ENCODE assay signal across 10 cellular contexts in genomic region chr15:44295909-44296420, GRCh38. TPM values are rescaled to one million over a fixed set of nuclear protein-coding genes. Genes with fewer than 3 reads are reported as not detected.
DNase-seq lines count a peak whose midpoint lies in the region; ATAC-seq, FAIRE-seq and TF ChIP-seq lines count a peak whose summit lies in the region.
"Had no signal": no experiment of that assay in that cellular context is flagged by ENCODE, and none has a peak within 500 bp of the region (broad histone marks: within the 10 kb centered on the region; RNA-seq: fewer than 3 reads in every experiment).

No MANE protein-coding gene starts in this region.

- H3K36me3 ChIP-seq in HCT116 (ENCODE audit: control insufficient read depth in 1 of 2, insufficient read depth in 2 of 2, low read length in 2 of 2) = no peaks in the 10 kb centered on the region
- peaks cover 0 to 3% of the 10 kb centered on the region in 2 experiments for H3K36me3 ChIP-seq in keratinocyte (ENCODE audit: control insufficient read depth in 2 of 2, extremely low read depth in 1 of 2, insufficient read depth in 2 of 2, low read length in 2 of 2)
- 0 out of 2 replicates have a peak, but pooled peaks cover 6% of the 10 kb centered on the region for H3K36me3 ChIP-seq in WERI-Rb-1

- dilution Hi-C loops in keratinocyte (cut with MboI; ENCODE audit: extremely low pct_ligation_motif_present, low sequenced_read_pairs) = no loop called here

- no peak for TF ChIP-seq CTCF in HCT116 (IDR thresholded peaks at IDR 0.05 in 2 of 3, conservative IDR thresholded peaks at IDR 0.05 in 1 of 3; ENCODE audit: borderline replicate concordance in 1 of 3, insufficient read depth in 1 of 3, low read depth in 2 of 3, low read length in 2 of 3)
- no peak for TF ChIP-seq CTCF in VCaP (conservative IDR thresholded peaks at IDR 0.05)
- TF ChIP-seq CTCF in keratinocyte (optimal IDR thresholded peaks at IDR 0.05 in 1 of 3, IDR thresholded peaks at IDR 0.05 in 1 of 3, conservative IDR thresholded peaks at IDR 0.05 in 1 of 3; ENCODE audit: extremely low read depth in 1 of 3, insufficient read depth in 2 of 3, low read length in 3 of 3) = no peak
- no peak for TF ChIP-seq CTCF in GM13976 (IDR thresholded peaks at IDR 0.05; ENCODE audit: borderline replicate concordance, control extremely low read depth, extremely low read depth, insufficient read depth, missing control alignments)
- TF ChIP-seq CTCF in WERI-Rb-1 (IDR thresholded peaks at IDR 0.05; ENCODE audit: low read depth, low read length) = no peak

- H3K27ac Mint-ChIP-seq in stimulated activated memory B cell treated with anti-CD40 and anti-IgM and Interleukin-4, amounts not matched to agents 10 μg/mL and 1 μg/mL and 100 μg/mL, for 72 hours = peak overlapping the region; percentile 68

- BruUV-seq in HCT116 (replicated peaks; lab: Mats Ljungman, UMichigan) = TSS peak; percentile 85

- no peak for ATAC-seq in HCT116
- ATAC-seq in stimulated activated memory B cell treated with anti-CD40 and anti-IgM and Interleukin-4, amounts not matched to agents 10 μg/mL and 1 μg/mL and 100 μg/mL, for 72 hours = peak; percentile 37

- FAIRE-seq in keratinocyte (lab: Jason Lieb, UNC) (no peak), GM12892 (lab: Jason Lieb, UNC) (no peak)
- FAIRE-seq: colon had no signal

- in situ Hi-C loops in GM13976 (cut with MboI; ENCODE audit: low sequenced_read_pairs, unreplicated experiment) = no loop called here

- H3K27ac ChIP-seq in HCT116 (ENCODE audit: low read depth, low read length) (peak overlapping the region; percentile 82), VCaP (peak overlapping the region; percentile 46), keratinocyte (ENCODE audit: control insufficient read depth, insufficient read depth, low read length) (peak overlapping the region; percentile 73), WERI-Rb-1 (no peak overlapping the region)

- H3K4me3 ChIP-seq in HCT116 (replicated peaks in 1 of 2; ENCODE audit: low read depth in 1 of 2, low read length in 2 of 2) = peak overlapping the region in 1 of 2 experiments; percentile 28; a peak in 1 of 4 replicates
- no peak overlapping the region for H3K4me3 ChIP-seq in keratinocyte (ENCODE audit: control insufficient read depth in 2 of 3, extremely low read depth in 1 of 3, insufficient read depth in 2 of 3, low read depth in 1 of 3, low read length in 3 of 3)
- H3K4me3 ChIP-seq in WERI-Rb-1 (ENCODE audit: low read depth, low read length) = no peak overlapping the region

- RAD21 ChIA-PET in HCT116 (lab: Charles Lee; ENCODE audit: low non-redundant PET in 1 of 2, low total read pairs in 2 of 2, uncharacterized antibody in 2 of 2, unreplicated experiment in 2 of 2) = interaction anchor here in 1 of 2 experiments (0.6 kb wide), 1 partner anchor 73 kb away, joined by 3 read pairs; no protein-coding TSS in a partner anchor

- H2AFZ ChIP-seq in HCT116 (ENCODE audit: low read depth, low read length, poor library complexity, severe bottlenecking) (no peak overlapping the region), keratinocyte (ENCODE audit: control insufficient read depth, low read length) (no peak overlapping the region)

- H3K9me1 ChIP-seq in keratinocyte (ENCODE audit: control insufficient read depth, extremely low read depth, insufficient read depth, low read length) = no peaks in the 10 kb centered on the region

- no peaks in the 10 kb centered on the region for H3K27me3 Mint-ChIP-seq in stimulated activated memory B cell treated with anti-CD40 and anti-IgM and Interleukin-4, amounts not matched to agents 10 μg/mL and 1 μg/mL and 100 μg/mL, for 72 hours

- H3K4me2 ChIP-seq in HCT116 (ENCODE audit: low read length) = peak overlapping the region; percentile 58
- H3K4me2 ChIP-seq in keratinocyte (ENCODE audit: control insufficient read depth, extremely low read depth, insufficient read depth, low read depth, low read length) = peak overlapping the region; percentile 56

- peak overlapping the region; percentile 39 for H3K9ac ChIP-seq in HCT116 (ENCODE audit: low read length)
- no peak overlapping the region for H3K9ac ChIP-seq in keratinocyte (ENCODE audit: control insufficient read depth, extremely low read depth, insufficient read depth, low read length)

- CTCF ChIA-PET in HCT116 (lab: Charles Lee) = interaction anchor here (0.8 kb wide), 1 partner anchor 9 kb away, joined by 3 read pairs; no protein-coding TSS in a partner anchor

- H3K4me1 ChIP-seq in HCT116 (ENCODE audit: control insufficient read depth in 1 of 2, insufficient read depth in 2 of 2, low read length in 2 of 2) (peaks cover 20 to 30% of the 10 kb centered on the region in 2 experiments), keratinocyte (ENCODE audit: control insufficient read depth, extremely low read depth, insufficient read depth, low read length) (peaks cover 24% of the 10 kb centered on the region)

- no peak for DNase-seq in HCT116 (ENCODE audit: low read depth, low spot score)
- no peak for DNase-seq in keratinocyte (ENCODE audit: low read depth, low spot score)
- no peak for DNase-seq in GM12892 (ENCODE audit: insufficient read length)
- no peak for DNase-seq in GM13976 (ENCODE audit: low spot score)
- no peak for DNase-seq in WERI-Rb-1
- DNase-seq: activated naive CD4-positive, alpha-beta T cell treated with anti-CD3 and anti-CD28 coated beads, Interleukin-2, amount 50 U/mL, for 16 hours; NCI-H524 had no signal

- H3K9me3 ChIP-seq in HCT116 (ENCODE audit: control insufficient read depth in 1 of 2, insufficient read depth in 1 of 2, low read depth in 1 of 2, low read length in 2 of 2) (no peaks in the 10 kb centered on the region), keratinocyte (ENCODE audit: control insufficient read depth, low read depth, low read length) (no peaks in the 10 kb centered on the region), WERI-Rb-1 (ENCODE audit: severe bottlenecking) (no peaks in the 10 kb centered on the region)

- H3K9me2 ChIP-seq in HCT116 (ENCODE audit: insufficient read depth) = no peaks in the 10 kb centered on the region

- H4K20me1 ChIP-seq in HCT116 (ENCODE audit: insufficient read depth) (no peaks in the 10 kb centered on the region), keratinocyte (ENCODE audit: control insufficient read depth, extremely low read depth, insufficient read depth, low read length) (no peaks in the 10 kb centered on the region)

- no peak overlapping the region for H3K4me3 Mint-ChIP-seq in stimulated activated memory B cell treated with anti-CD40 and anti-IgM and Interleukin-4, amounts not matched to agents 10 μg/mL and 1 μg/mL and 100 μg/mL, for 72 hours

- TF ChIP-seq POLR2A in HCT116 (IDR thresholded peaks at IDR 0.05; ENCODE audit: borderline replicate concordance, extremely low read depth, insufficient read depth, insufficient read length) (no peak), GM12892 (IDR thresholded peaks at IDR 0.05; ENCODE audit: low read depth, low read length) (no peak)

- no peak for TF ChIP-seq RAD21 in HCT116 (IDR thresholded peaks at IDR 0.05; ENCODE audit: low read depth)

- POLR2A ChIA-PET in HCT116 (lab: Charles Lee) = interaction anchor here (0.6 kb wide), 1 partner anchor 8 kb away, joined by 3 read pairs; no protein-coding TSS in a partner anchor

- peaks cover 65% of the 10 kb centered on the region for H3K4me1 Mint-ChIP-seq in stimulated activated memory B cell treated with anti-CD40 and anti-IgM and Interleukin-4, amounts not matched to agents 10 μg/mL and 1 μg/mL and 100 μg/mL, for 72 hours

- peaks cover 2% of the 10 kb centered on the region for H3K9me3 Mint-ChIP-seq in stimulated activated memory B cell treated with anti-CD40 and anti-IgM and Interleukin-4, amounts not matched to agents 10 μg/mL and 1 μg/mL and 100 μg/mL, for 72 hours

- H3K27me3 ChIP-seq in HCT116 (ENCODE audit: insufficient read depth, low read length) (no peaks in the 10 kb centered on the region), keratinocyte (ENCODE audit: control insufficient read depth, extremely low read depth, insufficient read depth, low read length) (no peaks in the 10 kb centered on the region), WERI-Rb-1 (ENCODE audit: insufficient read depth, low read depth, severe bottlenecking) (no peaks in the 10 kb centered on the region)

- H3K79me2 ChIP-seq in HCT116 (ENCODE audit: insufficient read depth, low read length) (peaks cover 83% of the 10 kb centered on the region), keratinocyte (ENCODE audit: control insufficient read depth, insufficient read depth, low read length) (peaks cover 39% of the 10 kb centered on the region)

- H3K36me3 Mint-ChIP-seq in stimulated activated memory B cell treated with anti-CD40 and anti-IgM and Interleukin-4, amounts not matched to agents 10 μg/mL and 1 μg/mL and 100 μg/mL, for 72 hours = peaks cover 26% of the 10 kb centered on the region

- intact Hi-C loops in HCT116 (cut with micrococcal nuclease) = no loop called here

TF ChIP-seq in HCT116, 20 proteins besides CTCF, POLR2A, EP300 and RAD21:
- TF ChIP-seq TCF7L2 (IDR thresholded peaks at IDR 0.05; ENCODE audit: borderline replicate concordance, extremely low read depth, insufficient read depth, insufficient read length) = no peak
- no peak for TF ChIP-seq FOSL1 (IDR thresholded peaks at IDR 0.05; ENCODE audit: low read depth)
- TF ChIP-seq YY1 (IDR thresholded peaks at IDR 0.05; ENCODE audit: extremely low read depth, insufficient replicate concordance, low read depth, low read length) = no peak
- no peak for TF ChIP-seq MAX (IDR thresholded peaks at IDR 0.05)
- no peak for TF ChIP-seq CEBPB (IDR thresholded peaks at IDR 0.05; ENCODE audit: low read depth)
- no peak for TF ChIP-seq SP1 (IDR thresholded peaks at IDR 0.05; ENCODE audit: low read depth)
- no peak for TF ChIP-seq EZH2 (IDR thresholded peaks at IDR 0.05)
- no peak for TF ChIP-seq POLR2AphosphoS5 (IDR thresholded peaks at IDR 0.05; ENCODE audit: low read depth, low read length)
- TF ChIP-seq JUND (IDR thresholded peaks at IDR 0.05) = no peak
- no peak for TF ChIP-seq ZNF274 (IDR thresholded peaks at IDR 0.05; ENCODE audit: low read depth, low read length)

RNA-seq across cellular contexts. Expression of gene GOLM2, which starts 7.4 kb away (rescaled TPM):
- total RNA-seq in HCT116 (2021; ENCODE audit: unreplicated experiment) = 77.8 TPM
- polyA plus RNA-seq in HCT116 (2012) = 22.7 and 27.6 TPM in 2 replicates
- polyA plus RNA-seq in keratinocyte = 10.6 to 19.4 TPM (median 14.0 TPM) in 3 replicates
- 75.9 TPM for polyA plus RNA-seq in keratinocyte (2011; ENCODE audit: low read depth)
- polyA plus RNA-seq in keratinocyte (2011; cell fraction: cytosol; rRNA removed) = 10.9 and 18.7 TPM in 2 replicates
- polyA plus RNA-seq in keratinocyte (2011; cell fraction: nucleus; rRNA removed) = 15.8 and 16.5 TPM in 2 replicates
- 10.5 and 17.5 TPM in 2 replicates for polyA plus RNA-seq in keratinocyte (2012; ENCODE audit: low replicate concordance)
- 6.7 to 15.4 TPM (median 7.0 TPM) in 3 replicates for polyA minus RNA-seq in keratinocyte
- 24.6 TPM for polyA minus RNA-seq in keratinocyte (2011; cell fraction: cytosol; rRNA and poly(A)+ RNA removed)
- 8.7 and 16.7 TPM in 2 replicates for polyA minus RNA-seq in keratinocyte (2011; cell fraction: nucleus; rRNA and poly(A)+ RNA removed)
- polyA plus RNA-seq in GM12892 (2012; ENCODE audit: missing spikeins) = 30.4 TPM
